ENCODE assay signal across 19 cellular contexts in the genomic region with DNA sequence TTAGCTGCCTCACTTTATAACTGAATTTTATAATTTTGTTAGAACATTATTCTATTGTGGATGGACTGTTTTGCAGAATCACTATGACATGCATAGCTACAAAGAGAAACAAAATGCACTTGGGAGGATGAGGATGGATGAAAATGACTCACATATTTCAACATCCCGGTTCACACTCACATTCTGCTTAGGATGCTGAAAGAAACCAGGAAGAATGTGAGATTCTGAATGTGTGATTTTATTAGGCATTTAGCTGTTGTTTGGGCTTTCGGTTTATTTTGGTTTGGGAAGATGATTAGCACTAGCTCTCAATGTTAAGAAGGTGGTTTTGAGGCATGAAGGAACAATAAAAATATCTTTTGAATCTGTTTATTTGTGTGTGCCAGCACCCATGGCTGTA.
A peak's percentile ranks its signal among the peaks of the same experiment; 100 is the strongest.
DNase-seq lines count a peak whose midpoint lies in the region; ATAC-seq and TF ChIP-seq lines count a peak whose summit lies in the region.
"Had no signal": no experiment of that assay in that cellular context is flagged by ENCODE, and none has a peak within 500 bp of the region (broad histone marks: within the 10 kb centered on the region; RNA-seq: fewer than 3 reads in every experiment).

No MANE protein-coding gene starts in this region.

- intact Hi-C loops in CD8-positive, alpha-beta T cell (cut with DNase I, micrococcal nuclease), result no loop called here

- H3K9me3 ChIP-seq in CD8-positive, alpha-beta T cell (ENCODE audit: low read length), result no peaks in the 10 kb centered on the region
- H3K9me3 ChIP-seq: colonic mucosa, esophagus muscularis mucosa, tibial artery had no signal

- H3K27ac Mint-ChIP-seq in CD8-positive, alpha-beta T cell, result no peak overlapping the region
- H3K27ac Mint-ChIP-seq: activated CD4-positive, alpha-beta T cell treated with anti-CD3 and anti-CD28 coated beads, Interleukin-2, amount 10 ng/mL, durations not matched to agents 7 days and 5 days; activated naive CD8-positive, alpha-beta T cell treated with anti-CD3 and anti-CD28 coated beads, Interleukin-2, amount 50 U/mL, for 24 hours; nephron progenitor cell had no signal

- no peaks in the 10 kb centered on the region for H3K27me3 ChIP-seq in CD8-positive, alpha-beta T cell (ENCODE audit: insufficient read depth, low read length)
- H3K27me3 ChIP-seq: colonic mucosa, esophagus muscularis mucosa, tibial artery had no signal

- peak; percentile 48 for DNase-seq in DMS53 (lab: John Stamatoyannopoulos, UW)
- DNase-seq in DMS53 treated with DMSO at 0.1 percent for 48 hours (lab: John Stamatoyannopoulos, UW; ENCODE audit: unreplicated experiment), result no peak
- peak; percentile 82 for DNase-seq in NCI-H460 (ENCODE audit: extremely low read depth, low read depth)
- DNase-seq in fibroblast of gingiva (ENCODE audit: low read depth), result peak; percentile 64
- peak; percentile 33 for DNase-seq in stromal cell of bone marrow (ENCODE audit: low read depth)
- DNase-seq in islet precursor cell, result no peak
- DNase-seq in CD8-positive, alpha-beta T cell, result no peak
- DNase-seq: activated CD4-positive, alpha-beta T cell treated with anti-CD3 and anti-CD28 coated beads, Interleukin-2, amount 10 ng/mL, durations not matched to agents 7 days and 5 days; activated naive CD8-positive, alpha-beta T cell treated with anti-CD3 and anti-CD28 coated beads, Interleukin-2, amount 50 U/mL, for 24 hours; activated T-cell treated with anti-CD3 and anti-CD28 coated beads, Interleukin-2, amount 50 U/mL, for 1 hour; colonic mucosa; KBM-7; NCI-H748 treated with DMSO at 0.1 percent for 48 hours; nephron progenitor cell; stimulated activated CD4-positive, alpha-beta T cell treated with anti-CD3 and anti-CD28 coated beads, Interleukin-4, amount 100 ng/mL, for 1 hour; tibial artery had no signal

- no peaks in the 10 kb centered on the region for H3K9me3 Mint-ChIP-seq in CD8-positive, alpha-beta T cell
- H3K9me3 Mint-ChIP-seq: activated CD4-positive, alpha-beta T cell treated with anti-CD3 and anti-CD28 coated beads, Interleukin-2, amount 10 ng/mL, durations not matched to agents 7 days and 5 days; activated naive CD8-positive, alpha-beta T cell treated with anti-CD3 and anti-CD28 coated beads, Interleukin-2, amount 50 U/mL, for 24 hours; nephron progenitor cell had no signal

- CTCF ChIA-PET in CD8-positive, alpha-beta T cell (lab: Charles Lee), result no interaction called here

- no peak for TF ChIP-seq CTCF in CD8-positive, alpha-beta T cell (IDR thresholded peaks at IDR 0.05)

- no peaks in the 10 kb centered on the region for H3K36me3 ChIP-seq in CD8-positive, alpha-beta T cell (ENCODE audit: insufficient read depth, low read length)
- H3K36me3 ChIP-seq: colonic mucosa, esophagus muscularis mucosa, tibial artery had no signal

- H3K27me3 Mint-ChIP-seq in CD8-positive, alpha-beta T cell (ENCODE audit: low read depth), result no peaks in the 10 kb centered on the region
- H3K27me3 Mint-ChIP-seq: activated CD4-positive, alpha-beta T cell treated with anti-CD3 and anti-CD28 coated beads, Interleukin-2, amount 10 ng/mL, durations not matched to agents 7 days and 5 days; activated naive CD8-positive, alpha-beta T cell treated with anti-CD3 and anti-CD28 coated beads, Interleukin-2, amount 50 U/mL, for 24 hours had no signal

- H3K4me3 Mint-ChIP-seq in CD8-positive, alpha-beta T cell, result no peak overlapping the region
- H3K4me3 Mint-ChIP-seq: activated CD4-positive, alpha-beta T cell treated with anti-CD3 and anti-CD28 coated beads, Interleukin-2, amount 10 ng/mL, durations not matched to agents 7 days and 5 days; activated naive CD8-positive, alpha-beta T cell treated with anti-CD3 and anti-CD28 coated beads, Interleukin-2, amount 50 U/mL, for 24 hours; nephron progenitor cell had no signal

- no peaks in the 10 kb centered on the region for H3K4me1 ChIP-seq in CD8-positive, alpha-beta T cell (ENCODE audit: insufficient read depth, low read length)
- H3K4me1 ChIP-seq: colonic mucosa, tibial artery had no signal

- H3K27ac ChIP-seq in CD8-positive, alpha-beta T cell (ENCODE audit: low read depth, low read length), result no peak overlapping the region
- H3K27ac ChIP-seq: 22Rv1, colonic mucosa, esophagus muscularis mucosa, tibial artery had no signal

- no peaks in the 10 kb centered on the region for H3K36me3 Mint-ChIP-seq in CD8-positive, alpha-beta T cell

- no peaks in the 10 kb centered on the region for H3K4me1 Mint-ChIP-seq in CD8-positive, alpha-beta T cell (ENCODE audit: low read depth)
- H3K4me1 Mint-ChIP-seq: activated CD4-positive, alpha-beta T cell treated with anti-CD3 and anti-CD28 coated beads, Interleukin-2, amount 10 ng/mL, durations not matched to agents 7 days and 5 days; activated naive CD8-positive, alpha-beta T cell treated with anti-CD3 and anti-CD28 coated beads, Interleukin-2, amount 50 U/mL, for 24 hours; nephron progenitor cell had no signal

- ATAC-seq in HG03045 (IDR thresholded peaks at IDR 0.05; ENCODE audit: unreplicated experiment), result no peak
- no peak for ATAC-seq in CD8-positive, alpha-beta T cell
- ATAC-seq: activated naive CD8-positive, alpha-beta T cell treated with anti-CD3 and anti-CD28 coated beads, Interleukin-2, amount 50 U/mL, for 24 hours had no signal

- no peak overlapping the region for H3K4me3 ChIP-seq in CD8-positive, alpha-beta T cell (ENCODE audit: low read depth, low read length)
- H3K4me3 ChIP-seq: colonic mucosa, esophagus muscularis mucosa, tibial artery had no signal

- POLR2A ChIA-PET in CD8-positive, alpha-beta T cell (lab: Charles Lee), result no interaction called here

Comparison
In these comparisons a context has a peak if more than half of its experiments do, and no peak if none do; other contexts are left out.
1. DNase-seq: peak in DMS53 (single experiment), NCI-H460 (single experiment), fibroblast of gingiva (single experiment) and stromal cell of bone marrow (single experiment); none in DMS53 treated with DMSO at 0.1 percent for 48 hours (single experiment), islet precursor cell (single experiment) and CD8-positive, alpha-beta T cell (0 of 7).